8 cellular contexts compared by ENCODE assay signal in genomic region chr6:10174056-10174455, GRCh38.
"Had no signal": no experiment of that assay in that cellular context is flagged by ENCODE, and none has a peak within 500 bp of the region (broad histone marks: within the 10 kb centered on the region; RNA-seq: fewer than 3 reads in every experiment).

No MANE protein-coding gene starts in this region.

- H3K27ac ChIP-seq: HL-60, KMS-11 had no signal

- DNase-seq: GOT3, H9, HCEC 1CT, KBM-7 had no signal

- ATAC-seq: HepG2 had no signal

- H3K27ac Mint-ChIP-seq: H9, IgD-negative memory B cell had no signal

- H3K9ac ChIP-seq: KMS-11 had no signal

- H3K36me3 Mint-ChIP-seq: IgD-negative memory B cell had no signal

- H3K4me2 ChIP-seq: KMS-11 had no signal

- FAIRE-seq: HepG2 had no signal

- H3K4me3 Mint-ChIP-seq: H9, IgD-negative memory B cell had no signal
